ENCODE assay signal across 22 cellular contexts in the genomic region with DNA sequence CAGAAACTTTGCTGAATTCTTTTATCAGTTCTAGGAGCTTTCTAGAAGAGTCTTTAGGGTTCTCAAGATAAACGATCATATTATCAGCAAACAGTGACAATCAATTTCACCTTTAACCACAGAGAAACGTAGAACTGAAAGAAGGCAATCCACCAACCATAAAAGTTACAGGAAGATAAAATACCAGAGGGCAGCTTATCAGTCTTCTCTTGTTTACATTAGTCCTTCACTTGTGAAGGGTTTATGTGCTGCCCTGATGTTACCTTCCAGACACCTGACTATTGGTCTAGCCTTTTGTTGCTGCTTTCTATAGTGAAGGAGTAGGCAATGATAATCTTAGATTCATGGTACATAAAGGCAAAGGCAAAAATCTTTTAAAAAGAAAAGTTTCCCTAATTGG.
"Had no signal": no experiment of that assay in that cellular context is flagged by ENCODE, and none has a peak within 500 bp of the region (broad histone marks: within the 10 kb centered on the region; RNA-seq: fewer than 3 reads in every experiment).

No MANE protein-coding gene starts in this region.

- ATAC-seq: activated CD8-positive, alpha-beta T cell treated with anti-CD3 and anti-CD28 coated beads, Interleukin-2, amount 10 ng/mL, durations not matched to agents 7 days and 5 days; heart right ventricle; natural killer cell; stimulated activated naive CD8-positive, alpha-beta T cell treated with anti-CD3 and anti-CD28 coated beads, Interleukin-15, Interleukin-2, amounts not matched to agents 100 U/mL and 50 U/mL, for 24 hours; T-cell had no signal

- FAIRE-seq: kidney had no signal

- H3K4me3 ChIP-seq: breast epithelium, coronary artery, heart right ventricle, left ventricle myocardium inferior, prostate gland, right atrium auricular region had no signal

- H3K27ac ChIP-seq: breast epithelium, coronary artery, heart right ventricle, left ventricle myocardium inferior, prostate gland, right atrium auricular region, WERI-Rb-1 had no signal

- H3K9me3 Mint-ChIP-seq: activated T-helper 2 cell treated with anti-CD3 and anti-CD28 coated beads, Interferon-gamma antibody, Interleukin-2, Interleukin-4, amounts not matched to agents 10 μg/mL and 5 μg/mL and 100 μg/mL, durations not matched to agents 14 hours and 24 hours and 36 hours; central memory CD8-positive, alpha-beta T cell; natural killer cell; T-helper 2 cell treated with Interferon-gamma antibody and Interleukin-4, amounts not matched to agents 5 μg/mL and 100 μg/mL, for 36 hours had no signal

- H3K36me3 Mint-ChIP-seq: mesothelial cell of epicardium, natural killer cell, T-cell had no signal

- H3K9me3 ChIP-seq: prostate gland had no signal

- H3K36me3 ChIP-seq: breast epithelium, heart right ventricle, left ventricle myocardium inferior, prostate gland, right atrium auricular region, WERI-Rb-1 had no signal

- H3K4me3 Mint-ChIP-seq: activated CD8-positive, alpha-beta T cell treated with anti-CD3 and anti-CD28 coated beads, Interleukin-2, amount 10 ng/mL, durations not matched to agents 7 days and 5 days; activated naive CD8-positive, alpha-beta T cell; central memory CD8-positive, alpha-beta T cell; mesothelial cell of epicardium; natural killer cell; T-cell; T-helper 2 cell treated with Interferon-gamma antibody and Interleukin-4, amounts not matched to agents 5 μg/mL and 100 μg/mL, for 36 hours had no signal

- H3K27ac Mint-ChIP-seq: activated CD8-positive, alpha-beta T cell treated with anti-CD3 and anti-CD28 coated beads, Interleukin-2, amount 10 ng/mL, durations not matched to agents 7 days and 5 days; activated naive CD8-positive, alpha-beta T cell; activated T-helper 2 cell treated with anti-CD3 and anti-CD28 coated beads, Interferon-gamma antibody, Interleukin-2, Interleukin-4, amounts not matched to agents 10 μg/mL and 5 μg/mL and 100 μg/mL, durations not matched to agents 14 hours and 24 hours and 36 hours; mesothelial cell of epicardium; natural killer cell; T-cell; T-helper 2 cell treated with Interferon-gamma antibody and Interleukin-4, amounts not matched to agents 5 μg/mL and 100 μg/mL, for 36 hours had no signal

- H3K27me3 ChIP-seq: breast epithelium, right atrium auricular region had no signal

- H3K4me1 Mint-ChIP-seq: central memory CD8-positive, alpha-beta T cell; mesothelial cell of epicardium; natural killer cell; T-cell had no signal

- H3K4me1 ChIP-seq: breast epithelium, heart right ventricle, left ventricle myocardium inferior, prostate gland, right atrium auricular region had no signal

- DNase-seq: activated CD4-positive, alpha-beta T cell treated with anti-CD3 and anti-CD28 coated beads for 1 hour; activated CD4-positive, alpha-beta T cell treated with anti-CD3 and anti-CD28 coated beads, Interleukin-2, amount 50 U/mL, for 1 hour; activated CD8-positive, alpha-beta T cell treated with anti-CD3 and anti-CD28 coated beads, Interleukin-2, amount 10 ng/mL, durations not matched to agents 7 days and 5 days; activated naive CD4-positive, alpha-beta T cell; activated T-cell treated with anti-CD3 and anti-CD28 coated beads, Interleukin-2, amount 50 U/mL, for 1 hour; heart right ventricle; kidney; left ventricle myocardium inferior; natural killer cell; stimulated activated CD4-positive, alpha-beta T cell treated with anti-CD3 and anti-CD28 coated beads, Interleukin-4, amount 100 ng/mL, for 24 hours; stimulated activated naive CD8-positive, alpha-beta T cell treated with anti-CD3 and anti-CD28 coated beads, Interleukin-15, Interleukin-2, amounts not matched to agents 100 U/mL and 50 U/mL, for 24 hours; T-cell; WERI-Rb-1 had no signal
